Comparison of ENCODE assay signal across 8 cellular contexts in genomic region chr4:40309250-40309774, GRCh38. TPM values are rescaled to one million over a fixed set of nuclear protein-coding genes. Genes with fewer than 3 reads are reported as not detected.
DNase-seq lines count a peak whose midpoint lies in the region; ATAC-seq and TF ChIP-seq lines count a peak whose summit lies in the region.

No MANE protein-coding gene starts in this region.

- H3K79me2 ChIP-seq in SU-DHL-6 (ENCODE audit: insufficient read depth, low read length) = no peaks in the 10 kb centered on the region

- H3K36me3 ChIP-seq in SU-DHL-6 (ENCODE audit: low read length) = no peaks in the 10 kb centered on the region

- H3K27me3 ChIP-seq in SU-DHL-6 (ENCODE audit: low read length) = no peaks in the 10 kb centered on the region

- peak overlapping the region; percentile 68 for H3K4me2 ChIP-seq in SU-DHL-6 (ENCODE audit: low read depth, low read length, poor library complexity, severe bottlenecking)

- peaks cover 73% of the 10 kb centered on the region for H3K4me1 Mint-ChIP-seq in brain

- peak overlapping the region; percentile 84 for H2AFZ ChIP-seq in SU-DHL-6 (ENCODE audit: low read depth, low read length, severe bottlenecking)

- DNase-seq in iris pigment epithelial cell (ENCODE audit: low read depth) (peak; percentile 77), NCI-H82 (lab: John Stamatoyannopoulos, UW) (no peak), hypothalamus (lab: John Stamatoyannopoulos, UW) (no peak)
- DNase-seq in stimulated activated CD4-positive, alpha-beta T cell treated with anti-CD3 and anti-CD28 coated beads, Interleukin-1b, Interleukin-23, amount 100 ng/mL, for 4 hours (ENCODE audit: low read depth in 2 of 2) = peak; percentile 87 to 89

- H3K9me3 ChIP-seq in SU-DHL-6 (ENCODE audit: insufficient read depth, low read length) = no peaks in the 10 kb centered on the region

- H3K4me3 Mint-ChIP-seq in brain = peak overlapping the region; percentile 26 to 70 (median 52)

- peak overlapping the region; percentile 50 for H3K9ac ChIP-seq in SU-DHL-6 (ENCODE audit: low read length)

- no peaks in the 10 kb centered on the region for H3K27me3 Mint-ChIP-seq in brain

- no peaks in the 10 kb centered on the region for H4K20me1 ChIP-seq in SU-DHL-6 (ENCODE audit: low read depth, low read length)

- peaks cover 47% of the 10 kb centered on the region for H3F3A ChIP-seq in SU-DHL-6 (ENCODE audit: insufficient read depth)

- peak overlapping the region; percentile 99 for H3K27ac ChIP-seq in SU-DHL-6 (ENCODE audit: low read depth, low read length)

- no peaks in the 10 kb centered on the region for H3K9me2 ChIP-seq in SU-DHL-6 (replicated peaks; ENCODE audit: insufficient read depth, low read length)

- peak overlapping the region; percentile 9; the same call in 1 of the 2 replicates for H3K4me3 ChIP-seq in GM08714 (ENCODE audit: low read length)
- H3K4me3 ChIP-seq in SU-DHL-6 (ENCODE audit: insufficient read depth, low read length, poor library complexity, severe bottlenecking) = peak overlapping the region; percentile 4

- peak; percentile 46 for ATAC-seq in HG02885 (IDR thresholded peaks at IDR 0.05; ENCODE audit: poor library complexity, unreplicated experiment)

- H3K9me3 Mint-ChIP-seq in brain = peaks cover 0 to 10% (median 6%) of the 10 kb centered on the region in 5 experiments

- no peaks in the 10 kb centered on the region for H3K36me3 Mint-ChIP-seq in brain

- peak; percentile 84 for TF ChIP-seq CTCF in SU-DHL-6 (IDR thresholded peaks at IDR 0.05; ENCODE audit: insufficient read depth, low read length, poor library complexity, severe bottlenecking)
- peak; percentile 91 to 92 for TF ChIP-seq CTCF in brain (conservative IDR thresholded peaks at IDR 0.05)

- peak overlapping the region; percentile 87 to 95 (median 91) for H3K27ac Mint-ChIP-seq in brain

RNA-seq across cellular contexts. Expression of gene CHRNA9, which starts 25.8 kb away (rescaled TPM):
- not detected for polyA plus RNA-seq in brain (ENCODE audit: insufficient read depth, low read depth, low replicate concordance)

Comparison
In these comparisons a context has a peak if more than half of its experiments do, and no peak if none do; other contexts are left out.
1. DNase-seq: peak in iris pigment epithelial cell (single experiment) and stimulated activated CD4-positive, alpha-beta T cell treated with anti-CD3 and anti-CD28 coated beads, Interleukin-1b, Interleukin-23, amount 100 ng/mL, for 4 hours (2 of 2); none in NCI-H82 (single experiment) and hypothalamus (0 of 51).